ENCODE assay signal across 23 cellular contexts in the genomic region with DNA sequence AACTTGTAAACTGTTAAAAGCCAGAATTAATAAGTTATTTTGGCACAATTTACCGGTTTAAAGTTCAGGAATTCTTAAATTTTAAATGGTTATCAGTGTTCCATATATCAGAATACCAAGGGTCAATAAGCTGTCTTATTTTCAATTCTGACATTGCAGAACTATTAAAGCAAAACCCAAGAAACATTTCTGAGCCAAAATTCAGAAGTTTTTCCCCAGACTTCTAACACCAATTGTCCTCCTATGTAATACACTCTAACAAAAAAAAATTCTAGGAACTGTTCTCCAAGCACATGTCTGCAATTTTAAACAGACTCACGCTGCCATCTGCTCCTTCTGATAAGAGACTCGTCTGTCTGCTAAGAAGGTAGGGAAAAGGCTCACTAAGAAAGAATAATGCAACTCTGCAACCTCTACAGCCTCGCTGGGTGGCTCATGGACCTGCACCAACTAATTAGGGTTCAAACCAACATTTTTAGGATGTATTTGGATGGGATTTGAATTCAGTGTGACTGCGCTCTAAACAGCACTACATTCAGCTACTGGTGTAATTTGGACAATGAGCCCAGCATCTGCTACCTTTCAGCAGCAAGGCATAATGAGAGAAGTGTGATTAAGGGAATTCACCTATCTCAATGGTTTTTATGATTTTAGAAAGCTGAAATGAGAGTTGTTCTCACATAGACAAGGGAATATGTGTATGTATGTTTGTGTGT.
DNase-seq lines count a peak whose midpoint lies in the region; ATAC-seq and TF ChIP-seq lines count a peak whose summit lies in the region.
"Had no signal": no experiment of that assay in that cellular context is flagged by ENCODE, and none has a peak within 500 bp of the region (broad histone marks: within the 10 kb centered on the region; RNA-seq: fewer than 3 reads in every experiment).

No MANE protein-coding gene starts in this region.

- no peaks in the 10 kb centered on the region for H3K4me1 Mint-ChIP-seq in GM23338
- no peaks in the 10 kb centered on the region for H3K4me1 Mint-ChIP-seq in activated CD8-positive, alpha-beta memory T cell treated with anti-CD3 and anti-CD28 coated beads, Interleukin-2, amount 10 ng/mL, durations not matched to agents 7 days and 5 days
- H3K4me1 Mint-ChIP-seq: activated naive CD8-positive, alpha-beta T cell treated with anti-CD3 and anti-CD28 coated beads, Interleukin-2, amount 50 U/mL, for 24 hours; central memory CD8-positive, alpha-beta T cell; stimulated activated memory B cell treated with anti-CD40 and anti-IgM and Interleukin-4, amounts not matched to agents 10 μg/mL and 1 μg/mL and 100 μg/mL, for 72 hours had no signal

- CTCF ChIA-PET in activated CD8-positive, alpha-beta memory T cell treated with anti-CD3 and anti-CD28 coated beads, Interleukin-2, amount 10 ng/mL, durations not matched to agents 7 days and 5 days (lab: Charles Lee) = no interaction called here

- no peaks in the 10 kb centered on the region for H3K4me1 ChIP-seq in GM23338 (ENCODE audit: insufficient read depth)
- H3K4me1 ChIP-seq in neuronal stem cell (ENCODE audit: control insufficient read depth in 2 of 2, insufficient read depth in 1 of 2, low read depth in 1 of 2, low read length in 2 of 2) = peaks cover 0 to 3% of the 10 kb centered on the region in 2 donors
- H3K4me1 ChIP-seq in GM23248 (ENCODE audit: insufficient read depth) = no peaks in the 10 kb centered on the region
- H3K4me1 ChIP-seq: pancreas had no signal

- H2BK12ac ChIP-seq in neuronal stem cell (ENCODE audit: low read length) = no peak overlapping the region

- in situ Hi-C loops in GM23248 (cut with MboI) = no loop called here

- H3K27me3 Mint-ChIP-seq in GM23338 (ENCODE audit: insufficient read depth, low read depth, poor library complexity) = no peaks in the 10 kb centered on the region
- H3K27me3 Mint-ChIP-seq in activated CD8-positive, alpha-beta memory T cell treated with anti-CD3 and anti-CD28 coated beads, Interleukin-2, amount 10 ng/mL, durations not matched to agents 7 days and 5 days = no peaks in the 10 kb centered on the region
- H3K27me3 Mint-ChIP-seq: activated naive CD8-positive, alpha-beta T cell treated with anti-CD3 and anti-CD28 coated beads, Interleukin-2, amount 50 U/mL, for 24 hours; central memory CD8-positive, alpha-beta T cell; dendritic cell treated with granulocyte-macrophage colony-stimulating factor and Interleukin-4, amounts not matched to agents 40 ng/mL and 50 ng/mL, for 4 days; stimulated activated memory B cell treated with anti-CD40 and anti-IgM and Interleukin-4, amounts not matched to agents 10 μg/mL and 1 μg/mL and 100 μg/mL, for 72 hours; type B pancreatic cell had no signal

- H4K20me1 ChIP-seq in GM23338 (replicated peaks; ENCODE audit: insufficient read depth) (no peaks in the 10 kb centered on the region), GM23248 (ENCODE audit: insufficient read depth) (no peaks in the 10 kb centered on the region)

- H3K4me3 ChIP-seq in GM23338 (no peak overlapping the region), neuronal stem cell (ENCODE audit: low read length in 2 of 2) (no peak overlapping the region), GM23248 (no peak overlapping the region)
- H3K4me3 ChIP-seq: pancreas had no signal

- H3K9ac ChIP-seq in neuronal stem cell (ENCODE audit: low read depth, low read length, poor library complexity) (no peak overlapping the region), GM23248 (no peak overlapping the region)

- H3K79me1 ChIP-seq in neuronal stem cell (ENCODE audit: low read depth, low read length) = no peaks in the 10 kb centered on the region

- no peak overlapping the region for H4K91ac ChIP-seq in neuronal stem cell (ENCODE audit: low read depth, low read length, poor library complexity)

- no peak for TF ChIP-seq CTCF in GM23338 (conservative IDR thresholded peaks at IDR 0.05; ENCODE audit: low read depth in 2 of 2)

- H3K79me2 ChIP-seq in GM23338 (replicated peaks; ENCODE audit: insufficient read depth) = no peaks in the 10 kb centered on the region
- H3K79me2 ChIP-seq in GM23248 (ENCODE audit: insufficient read depth) = no peaks in the 10 kb centered on the region

- H4K8ac ChIP-seq in neuronal stem cell (ENCODE audit: low read depth, low read length) = no peak overlapping the region

- H3K27ac Mint-ChIP-seq in GM23338 = no peak overlapping the region
- H3K27ac Mint-ChIP-seq in activated CD8-positive, alpha-beta memory T cell treated with anti-CD3 and anti-CD28 coated beads, Interleukin-2, amount 10 ng/mL, durations not matched to agents 7 days and 5 days = no peak overlapping the region
- H3K27ac Mint-ChIP-seq: activated naive CD8-positive, alpha-beta T cell treated with anti-CD3 and anti-CD28 coated beads, Interleukin-2, amount 50 U/mL, for 24 hours; dendritic cell treated with granulocyte-macrophage colony-stimulating factor and Interleukin-4, amounts not matched to agents 40 ng/mL and 50 ng/mL, for 4 days; stimulated activated memory B cell treated with anti-CD40 and anti-IgM and Interleukin-4, amounts not matched to agents 10 μg/mL and 1 μg/mL and 100 μg/mL, for 72 hours; type B pancreatic cell had no signal

- H3K14ac ChIP-seq in neuronal stem cell (ENCODE audit: low read length) = no peak overlapping the region

- H3K36me3 ChIP-seq in GM23338 (ENCODE audit: insufficient read depth) (no peaks in the 10 kb centered on the region), neuronal stem cell (replicated peaks in 1 of 2; ENCODE audit: control insufficient read depth in 2 of 2, insufficient read depth in 2 of 2, low read length in 2 of 2) (no peaks in the 10 kb centered on the region), GM23248 (ENCODE audit: low read depth) (no peaks in the 10 kb centered on the region)
- H3K36me3 ChIP-seq: pancreas had no signal

- H2BK120ac ChIP-seq in neuronal stem cell (ENCODE audit: low read depth, low read length) = no peak overlapping the region

- H3K4me2 ChIP-seq in GM23338 = no peak overlapping the region
- no peak overlapping the region for H3K4me2 ChIP-seq in neuronal stem cell (ENCODE audit: insufficient read depth, low read length, poor library complexity, severe bottlenecking)
- no peak overlapping the region for H3K4me2 ChIP-seq in GM23248 (ENCODE audit: unreplicated experiment)

- no peak overlapping the region for H3K4ac ChIP-seq in neuronal stem cell (ENCODE audit: low read length)

- no peak overlapping the region for H3K18ac ChIP-seq in neuronal stem cell (ENCODE audit: low read length)

- no peak overlapping the region for H2BK15ac ChIP-seq in neuronal stem cell (ENCODE audit: low read length)

- no peak overlapping the region for H2AK5ac ChIP-seq in neuronal stem cell (ENCODE audit: low read depth, low read length)

- peaks cover 4% of the 10 kb centered on the region; the same call in 2 of the 3 replicates for H3K9me3 Mint-ChIP-seq in GM23338
- peaks cover 3% of the 10 kb centered on the region for H3K9me3 Mint-ChIP-seq in activated CD8-positive, alpha-beta memory T cell treated with anti-CD3 and anti-CD28 coated beads, Interleukin-2, amount 10 ng/mL, durations not matched to agents 7 days and 5 days (ENCODE audit: low read depth)
- H3K9me3 Mint-ChIP-seq: dendritic cell treated with granulocyte-macrophage colony-stimulating factor and Interleukin-4, amounts not matched to agents 40 ng/mL and 50 ng/mL, for 4 days had no signal

- H2AFZ ChIP-seq in GM23338 (peak overlapping the region; percentile 76; the same call in 1 of the 2 replicates), neuronal stem cell (ENCODE audit: low read length) (no peak overlapping the region), GM23248 (no peak overlapping the region)

- no peaks in the 10 kb centered on the region for H3F3A ChIP-seq in GM23338 (replicated peaks; ENCODE audit: low read depth)
- H3F3A ChIP-seq in GM23248 (ENCODE audit: insufficient read depth) = no peaks in the 10 kb centered on the region

- H3K27me3 ChIP-seq in GM23338 (ENCODE audit: insufficient read depth) (no peaks in the 10 kb centered on the region), neuronal stem cell (ENCODE audit: control insufficient read depth in 3 of 3, insufficient read depth in 3 of 3, low read depth in 1 of 3, low read length in 3 of 3) (no peaks in the 10 kb centered on the region), GM23248 (replicated peaks; ENCODE audit: insufficient read depth) (no peaks in the 10 kb centered on the region)
- H3K27me3 ChIP-seq: pancreas had no signal

- no peak overlapping the region for H2BK5ac ChIP-seq in neuronal stem cell (ENCODE audit: low read length)

- H3K9me2 ChIP-seq in GM23338 (ENCODE audit: insufficient read depth) (no peaks in the 10 kb centered on the region), GM23248 (ENCODE audit: insufficient read depth) (no peaks in the 10 kb centered on the region)

- H3K36me3 Mint-ChIP-seq in GM23338 (ENCODE audit: low read depth) = peaks cover 3% of the 10 kb centered on the region
- no peaks in the 10 kb centered on the region for H3K36me3 Mint-ChIP-seq in activated CD8-positive, alpha-beta memory T cell treated with anti-CD3 and anti-CD28 coated beads, Interleukin-2, amount 10 ng/mL, durations not matched to agents 7 days and 5 days
- H3K36me3 Mint-ChIP-seq: stimulated activated memory B cell treated with anti-CD40 and anti-IgM and Interleukin-4, amounts not matched to agents 10 μg/mL and 1 μg/mL and 100 μg/mL, for 72 hours; type B pancreatic cell had no signal

- intact Hi-C loops in posterior vena cava (cut with DNase I) = no loop called here

- no peaks in the 10 kb centered on the region for H3K9me3 ChIP-seq in neuronal stem cell (replicated peaks in 1 of 2; ENCODE audit: control insufficient read depth in 2 of 2, insufficient read depth in 1 of 2, low read depth in 1 of 2, low read length in 2 of 2)
- H3K9me3 ChIP-seq in GM23248 (ENCODE audit: low read depth) = peaks cover 5% of the 10 kb centered on the region
- H3K9me3 ChIP-seq: pancreas had no signal

- WGBS in neuronal stem cell (ENCODE audit: extremely low coverage in 2 of 2, insufficient read length in 2 of 2, insufficient replicate concordance in 1 of 2), 2 donors = no CpG with 5 or more reads among the region's 5 CpGs
- WGBS in GM23248 (ENCODE audit: low coverage in 1 of 2, low lambda C conversion rate in 2 of 2, missing lambda C conversion rate in 2 of 2), 2 experiments = 4 to 6% methylated on average over 5 of the region's 5 CpGs

- DNase-seq in GM23338 (ENCODE audit: low spot score) (no peak), NCI-H82 (lab: John Stamatoyannopoulos, UW) (peak; percentile 66), amniotic epithelial cell (ENCODE audit: low read depth) (peak; percentile 9), neuronal stem cell (ENCODE audit: low spot score) (no peak), posterior vena cava (ENCODE audit: low spot score) (no peak), GM23248 (no peak)
- DNase-seq in activated CD8-positive, alpha-beta memory T cell treated with anti-CD3 and anti-CD28 coated beads, Interleukin-2, amount 10 ng/mL, durations not matched to agents 7 days and 5 days = no peak
- DNase-seq: activated CD4-positive, CD25-positive, alpha-beta regulatory T cell; activated naive CD4-positive, alpha-beta T cell; activated naive CD8-positive, alpha-beta T cell treated with anti-CD3 and anti-CD28 coated beads, Interleukin-2, amount 50 U/mL, for 24 hours; activated T-cell treated with anti-CD3 and anti-CD28 coated beads, Interleukin-2, amount 50 U/mL, for 48 hours; IMR-90; NCI-H1694; NCI-H510A treated with DMSO at 0.1 percent for 48 hours; pancreas; retina; T-helper 9 cell had no signal

- H3K27ac ChIP-seq in GM23338 (ENCODE audit: low read depth) (no peak overlapping the region), neuronal stem cell (replicated peaks; ENCODE audit: low read length) (peak overlapping the region; percentile 52), GM23248 (no peak overlapping the region)
- H3K27ac ChIP-seq: C4-2B, pancreas had no signal

- ATAC-seq in GM23338 = no peak
- ATAC-seq in activated CD8-positive, alpha-beta memory T cell treated with anti-CD3 and anti-CD28 coated beads, Interleukin-2, amount 10 ng/mL, durations not matched to agents 7 days and 5 days = no peak
- ATAC-seq: activated naive CD8-positive, alpha-beta T cell treated with anti-CD3 and anti-CD28 coated beads, Interleukin-2, amount 50 U/mL, for 24 hours; left lobe of liver; pancreas; stimulated activated memory B cell treated with anti-CD40 and anti-IgM and Interleukin-4, amounts not matched to agents 10 μg/mL and 1 μg/mL and 100 μg/mL, for 72 hours had no signal

- H3K4me3 Mint-ChIP-seq in GM23338 = no peak overlapping the region
- no peak overlapping the region for H3K4me3 Mint-ChIP-seq in activated CD8-positive, alpha-beta memory T cell treated with anti-CD3 and anti-CD28 coated beads, Interleukin-2, amount 10 ng/mL, durations not matched to agents 7 days and 5 days
- H3K4me3 Mint-ChIP-seq: activated naive CD8-positive, alpha-beta T cell treated with anti-CD3 and anti-CD28 coated beads, Interleukin-2, amount 50 U/mL, for 24 hours; central memory CD8-positive, alpha-beta T cell; dendritic cell treated with granulocyte-macrophage colony-stimulating factor and Interleukin-4, amounts not matched to agents 40 ng/mL and 50 ng/mL, for 4 days; stimulated activated memory B cell treated with anti-CD40 and anti-IgM and Interleukin-4, amounts not matched to agents 10 μg/mL and 1 μg/mL and 100 μg/mL, for 72 hours; type B pancreatic cell had no signal

- H3K23ac ChIP-seq in neuronal stem cell (ENCODE audit: low read depth, low read length, poor library complexity) = no peak overlapping the region

Comparison
In these comparisons a context has a peak if more than half of its experiments do, and no peak if none do; other contexts are left out.
1. DNase-seq: peak in NCI-H82 (single experiment) and amniotic epithelial cell (single experiment); none in GM23338 (single experiment), neuronal stem cell (single experiment), activated CD8-positive, alpha-beta memory T cell treated with anti-CD3 and anti-CD28 coated beads, Interleukin-2, amount 10 ng/mL, durations not matched to agents 7 days and 5 days (single experiment), posterior vena cava (single experiment) and GM23248 (single experiment).